ENCODE assay signal across 8 cellular contexts in genomic region chr7:75994388-75995051, GRCh38. TPM values are rescaled to one million over a fixed set of nuclear protein-coding genes. Genes with fewer than 3 reads are reported as not detected.
A peak's percentile ranks its signal among the peaks of the same experiment; 100 is the strongest.
DNase-seq lines count a peak whose midpoint lies in the region; ATAC-seq and TF ChIP-seq lines count a peak whose summit lies in the region.

TSS of gene TMEM120A (minus strand) at chr7:75994595. CDS start at chr7:75994570, 25 bp downstream.

- intact Hi-C loops in activated naive CD4-positive, alpha-beta T cell treated with anti-CD3 and anti-CD28 coated beads for 36 hours (cut with micrococcal nuclease), result loop anchor here (1.0 to 10.0 kb wide), 5 partner anchors 15 to 256 kb away; partner anchors contain the start of genes HIP1 and POR

- no peaks in the 10 kb centered on the region for H3K9me3 Mint-ChIP-seq in activated naive CD4-positive, alpha-beta T cell treated with anti-CD3 and anti-CD28 coated beads for 36 hours

- CTCF ChIA-PET in activated naive CD4-positive, alpha-beta T cell treated with anti-CD3 and anti-CD28 coated beads for 36 hours (lab: Charles Lee), result interaction anchor here (1.3 to 1.5 kb wide), 2 partner anchors 26 to 128 kb away, joined by 4 to 6 read pairs; no protein-coding TSS in a partner anchor

- ATAC-seq in HG02571 (IDR thresholded peaks at IDR 0.05; ENCODE audit: unreplicated experiment), result peak; percentile 93
- ATAC-seq in gastroesophageal sphincter, result peak; percentile 94

- no peaks in the 10 kb centered on the region for H3K9me3 ChIP-seq in gastroesophageal sphincter

- H3K4me3 Mint-ChIP-seq in activated naive CD4-positive, alpha-beta T cell treated with anti-CD3 and anti-CD28 coated beads for 36 hours, result peak within 1 kb of the TSS; percentile 64

- H3K36me3 ChIP-seq in gastroesophageal sphincter, result peaks cover 0 to 15% of the 10 kb centered on the region in 2 donors

- H3K4me1 ChIP-seq in gastroesophageal sphincter, result peaks cover 0 to 52% (median 15%) of the 10 kb centered on the region in 3 donors

- DNase-seq in NB4 (ENCODE audit: low read depth) (peak; percentile 97), SK-N-DZ (ENCODE audit: low spot score) (peak; percentile 92), non-pigmented ciliary epithelial cell (ENCODE audit: low read depth) (peak; percentile 40), substantia nigra (lab: John Stamatoyannopoulos, UW) (peak; percentile 73 to 97 (median 91))
- peak; percentile 94 for DNase-seq in activated naive CD4-positive, alpha-beta T cell treated with anti-CD3 and anti-CD28 coated beads for 36 hours

- no peak for TF ChIP-seq EP300 in gastroesophageal sphincter (IDR thresholded peaks at IDR 0.05)

- WGBS in gastroesophageal sphincter (ENCODE audit: low coverage in 1 of 2), 2 donors, result 0 to 20% methylated on average over 1 to 6 of the region's 51 CpGs

- peaks cover 23% of the 10 kb centered on the region for H3K4me1 Mint-ChIP-seq in activated naive CD4-positive, alpha-beta T cell treated with anti-CD3 and anti-CD28 coated beads for 36 hours (ENCODE audit: low read depth)

- peak; percentile 94 for TF ChIP-seq POLR2A in NB4 (IDR thresholded peaks at IDR 0.05; ENCODE audit: extremely low read depth, insufficient read length)
- TF ChIP-seq POLR2A in gastroesophageal sphincter (IDR thresholded peaks at IDR 0.05), result peak; percentile 91 to 93

- H3K27ac ChIP-seq in gastroesophageal sphincter, result peak within 1 kb of the TSS; percentile 73 to 100 (median 94)
- peak within 1 kb of the TSS; percentile 91 for H3K27ac ChIP-seq in substantia nigra (ENCODE audit: low read depth, low read length, poor library complexity, severe bottlenecking)

- H3K4me3 ChIP-seq in GM08714 (ENCODE audit: low read length) (peak within 1 kb of the TSS; percentile 80), NB4 (ENCODE audit: low read depth, low read length) (peak within 1 kb of the TSS; percentile 65), gastroesophageal sphincter (peak within 1 kb of the TSS; percentile 57 to 82)

- H3K27me3 Mint-ChIP-seq in activated naive CD4-positive, alpha-beta T cell treated with anti-CD3 and anti-CD28 coated beads for 36 hours (ENCODE audit: low read depth), result no peaks in the 10 kb centered on the region

- H3K27me3 ChIP-seq in gastroesophageal sphincter, result no peaks in the 10 kb centered on the region

- no peak for TF ChIP-seq CTCF in NB4 (IDR thresholded peaks at IDR 0.05; ENCODE audit: low read depth, low read length)
- TF ChIP-seq CTCF in gastroesophageal sphincter (IDR thresholded peaks at IDR 0.05), result peak in 2 of 4 experiments; percentile 4 to 25

- H3K27ac Mint-ChIP-seq in activated naive CD4-positive, alpha-beta T cell treated with anti-CD3 and anti-CD28 coated beads for 36 hours, result no peak within 1 kb of the TSS

- H3K36me3 Mint-ChIP-seq in activated naive CD4-positive, alpha-beta T cell treated with anti-CD3 and anti-CD28 coated beads for 36 hours (ENCODE audit: low read depth), result peaks cover 1% of the 10 kb centered on the region

RNA-seq across cellular contexts. Expression of gene TMEM120A, which starts in this region (rescaled TPM):
- polyA plus RNA-seq in SK-N-DZ (2014; cell fraction: cytosol; rRNA removed), result 20.5 and 25.9 TPM in 2 replicates
- 30.2 and 33.7 TPM in 2 replicates for polyA plus RNA-seq in SK-N-DZ (2014; cell fraction: nucleus; rRNA removed)
- total RNA-seq in activated naive CD4-positive, alpha-beta T cell treated with anti-CD3 and anti-CD28 coated beads for 36 hours, result 10 to 100 TPM; 17.0 to 22.4 TPM
- total RNA-seq in gastroesophageal sphincter, result 10 to 100 TPM in 3 of 4 donors, 1 to 10 TPM in 1; 6.2 to 32.4 (median 29.0) TPM

Comparison
In these comparisons a context has a peak if more than half of its experiments do, and no peak if none do; other contexts are left out.
1. Peak in every context shown above with its lines: DNase-seq, ATAC-seq, H3K4me3 ChIP-seq and H3K27ac ChIP-seq.
2. DNase-seq: peak in every context shown above with its lines; median percentile 97 in NB4; 94 in activated naive CD4-positive, alpha-beta T cell treated with anti-CD3 and anti-CD28 coated beads for 36 hours; 92 in SK-N-DZ; 91 in substantia nigra; 40 in non-pigmented ciliary epithelial cell.